In the genomic region with DNA sequence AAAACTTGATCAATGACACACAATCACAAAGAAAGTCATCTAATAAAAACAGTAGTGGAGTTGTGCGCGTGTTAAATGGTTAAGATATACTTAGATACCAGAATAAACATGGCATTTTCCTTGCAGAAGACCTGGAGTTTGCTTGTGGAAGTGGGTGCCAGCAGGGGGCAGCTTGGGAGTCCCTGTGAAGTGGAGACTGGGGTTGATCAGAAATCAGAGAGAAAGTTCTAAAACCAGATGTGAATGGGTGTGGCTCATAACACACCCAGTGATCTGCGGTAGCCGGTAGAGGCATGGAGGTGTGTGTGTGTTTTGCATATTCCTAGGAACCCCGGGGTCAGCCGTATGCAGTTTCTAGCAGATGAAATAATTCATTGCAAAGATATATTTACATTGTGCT, we compare ENCODE assay signal across 8 cellular contexts.
DNase-seq lines count a peak whose midpoint lies in the region; FAIRE-seq and TF ChIP-seq lines count a peak whose summit lies in the region.

No MANE protein-coding gene starts in this region.

- H3K27ac ChIP-seq in endodermal cell (ENCODE audit: low read depth, low read length) = no peak overlapping the region
- no peak overlapping the region for H3K27ac ChIP-seq in prostate gland

- no peaks in the 10 kb centered on the region for H3K27me3 Mint-ChIP-seq in activated CD4-positive, alpha-beta T cell treated with anti-CD3 and anti-CD28 coated beads, Interleukin-2, amount 10 ng/mL, durations not matched to agents 24 days and 14 days
- H3K27me3 Mint-ChIP-seq in endodermal cell (ENCODE audit: insufficient read depth) = no peaks in the 10 kb centered on the region

- peaks cover 8% of the 10 kb centered on the region for H3K4me1 ChIP-seq in endodermal cell (ENCODE audit: control insufficient read depth, insufficient read depth, low read length)
- no peaks in the 10 kb centered on the region for H3K4me1 ChIP-seq in prostate gland (replicated peaks)

- TF ChIP-seq CTCF in endodermal cell (conservative IDR thresholded peaks at IDR 0.05) (peak; percentile 60), prostate gland (IDR thresholded peaks at IDR 0.05) (peak in 2 of 4 experiments; percentile 28 to 29)

- H3K4me3 ChIP-seq in endodermal cell (ENCODE audit: low read length) (no peak overlapping the region), prostate gland (no peak overlapping the region)

- H3K9ac ChIP-seq in endodermal cell (ENCODE audit: extremely low read depth, low read length, poor library complexity, severe bottlenecking) = no peak overlapping the region

- peaks cover 4% of the 10 kb centered on the region for H3K36me3 Mint-ChIP-seq in activated CD4-positive, alpha-beta T cell treated with anti-CD3 and anti-CD28 coated beads, Interleukin-2, amount 10 ng/mL, durations not matched to agents 24 days and 14 days (ENCODE audit: low read depth)
- no peaks in the 10 kb centered on the region for H3K36me3 Mint-ChIP-seq in endodermal cell (ENCODE audit: low read depth)

- no peaks in the 10 kb centered on the region for H3K9me3 Mint-ChIP-seq in activated CD4-positive, alpha-beta T cell treated with anti-CD3 and anti-CD28 coated beads, Interleukin-2, amount 10 ng/mL, durations not matched to agents 24 days and 14 days
- H3K9me3 Mint-ChIP-seq in endodermal cell = no peaks in the 10 kb centered on the region

- H3K27me3 ChIP-seq in endodermal cell (ENCODE audit: control insufficient read depth, insufficient read depth, low read length, poor library complexity, severe bottlenecking) (no peaks in the 10 kb centered on the region), prostate gland (replicated peaks; ENCODE audit: insufficient read depth) (no peaks in the 10 kb centered on the region)

- peak overlapping the region; percentile 4 for H3K4me3 Mint-ChIP-seq in activated CD4-positive, alpha-beta T cell treated with anti-CD3 and anti-CD28 coated beads, Interleukin-2, amount 10 ng/mL, durations not matched to agents 24 days and 14 days
- no peak overlapping the region for H3K4me3 Mint-ChIP-seq in endodermal cell

- WGBS in endodermal cell (ENCODE audit: insufficient coverage in 1 of 2, insufficient read length in 1 of 2), 2 experiments = 88 to 93% methylated on average over 2 to 6 of the region's 6 CpGs
- WGBS in prostate gland = 56% methylated on average over 6 of the region's 6 CpGs

- FAIRE-seq in GM19239 (lab: Jason Lieb, UNC) = no peak
- no peak for FAIRE-seq in RCC 7860 (lab: Jason Lieb, UNC)
- no peak for FAIRE-seq in H54 (lab: Jason Lieb, UNC)

- H3K27ac Mint-ChIP-seq in activated CD4-positive, alpha-beta T cell treated with anti-CD3 and anti-CD28 coated beads, Interleukin-2, amount 10 ng/mL, durations not matched to agents 24 days and 14 days = peak overlapping the region; percentile 25
- H3K27ac Mint-ChIP-seq in endodermal cell = no peak overlapping the region

- H3K36me3 ChIP-seq in endodermal cell (ENCODE audit: control insufficient read depth, insufficient read depth, low read length) = no peaks in the 10 kb centered on the region
- no peaks in the 10 kb centered on the region for H3K36me3 ChIP-seq in prostate gland

- DNase-seq in activated CD8-positive, alpha-beta memory T cell treated with anti-CD3 and anti-CD28 coated beads for 24 hours = peak; percentile 67
- DNase-seq in activated CD8-positive, alpha-beta memory T cell treated with anti-CD3 and anti-CD28 coated beads, Interleukin-2, amount 50 U/mL, for 48 hours = no peak
- peak; percentile 86 for DNase-seq in activated CD4-positive, alpha-beta T cell treated with anti-CD3 and anti-CD28 coated beads, Interleukin-2, amount 10 ng/mL, durations not matched to agents 24 days and 14 days
- DNase-seq in endodermal cell = no peak
- peak; percentile 9 for DNase-seq in prostate gland (ENCODE audit: low spot score)
- no peak for DNase-seq in GM19239 (ENCODE audit: insufficient read length, low spot score)
- DNase-seq in RCC 7860 (ENCODE audit: low spot score) = no peak
- DNase-seq in H54 (ENCODE audit: insufficient read length, low spot score) = no peak

- H3K9me3 ChIP-seq in endodermal cell (ENCODE audit: control insufficient read depth, low read length) (peaks cover 13% of the 10 kb centered on the region), prostate gland (no peaks in the 10 kb centered on the region)

- intact Hi-C loops in activated CD4-positive, alpha-beta T cell treated with anti-CD3 and anti-CD28 coated beads, Interleukin-2, amount 10 ng/mL, durations not matched to agents 24 days and 14 days (cut with micrococcal nuclease) = loop anchor here (1.0 to 10.0 kb wide), 3 partner anchors 301 to 438 kb away; no protein-coding TSS in a partner anchor
- intact Hi-C loops in prostate gland (cut with DNase I) = no loop called here

- H3K4me1 Mint-ChIP-seq in activated CD4-positive, alpha-beta T cell treated with anti-CD3 and anti-CD28 coated beads, Interleukin-2, amount 10 ng/mL, durations not matched to agents 24 days and 14 days = peaks cover 54% of the 10 kb centered on the region
- peaks cover 7% of the 10 kb centered on the region for H3K4me1 Mint-ChIP-seq in endodermal cell

- no peak for TF ChIP-seq POLR2A in prostate gland (IDR thresholded peaks at IDR 0.05)
- TF ChIP-seq POLR2A in H54 (IDR thresholded peaks at IDR 0.05; ENCODE audit: low read depth, low read length) = no peak

Comparison
In these comparisons a context has a peak if more than half of its experiments do, and no peak if none do; other contexts are left out.
1. DNase-seq: peak in activated CD8-positive, alpha-beta memory T cell treated with anti-CD3 and anti-CD28 coated beads for 24 hours (single experiment), activated CD4-positive, alpha-beta T cell treated with anti-CD3 and anti-CD28 coated beads, Interleukin-2, amount 10 ng/mL, durations not matched to agents 24 days and 14 days (single experiment) and prostate gland (single experiment); none in activated CD8-positive, alpha-beta memory T cell treated with anti-CD3 and anti-CD28 coated beads, Interleukin-2, amount 50 U/mL, for 48 hours (single experiment), endodermal cell (single experiment), GM19239 (single experiment), RCC 7860 (single experiment) and H54 (single experiment).